19 cellular contexts compared by ENCODE assay signal in genomic region chr13:33132644-33133440, GRCh38.
DNase-seq lines count a peak whose midpoint lies in the region; TF ChIP-seq lines count a peak whose summit lies in the region.
"Had no signal": no experiment of that assay in that cellular context is flagged by ENCODE, and none has a peak within 500 bp of the region (broad histone marks: within the 10 kb centered on the region; RNA-seq: fewer than 3 reads in every experiment).

No MANE protein-coding gene starts in this region.

- TF ChIP-seq CTCF in AG10803 (conservative IDR thresholded peaks at IDR 0.05; ENCODE audit: low read length) = no peak
- no peak for TF ChIP-seq CTCF in esophagus muscularis mucosa (IDR thresholded peaks at IDR 0.05)
- TF ChIP-seq CTCF in osteocyte (IDR thresholded peaks at IDR 0.05) = no peak

- H3K27me3 Mint-ChIP-seq in activated T-helper 1 cell treated with anti-CD3 and anti-CD28 coated beads, Interleukin-12 subunit alpha, Interleukin-12 subunit beta, Interleukin-2, Interleukin-4 antibody, amounts not matched to agents 30 ng/mL and 10 ng/mL and 1 ng/mL, durations not matched to agents 14 hours and 24 hours and 36 hours (ENCODE audit: insufficient read depth) = no peaks in the 10 kb centered on the region
- H3K27me3 Mint-ChIP-seq in osteocyte (ENCODE audit: unreplicated experiment) = no peaks in the 10 kb centered on the region
- H3K27me3 Mint-ChIP-seq: activated CD4-positive, alpha-beta memory T cell treated with anti-CD3 and anti-CD28 coated beads for 36 hours had no signal

- peaks cover 34% of the 10 kb centered on the region for H3K9me3 Mint-ChIP-seq in activated T-helper 1 cell treated with anti-CD3 and anti-CD28 coated beads, Interleukin-12 subunit alpha, Interleukin-12 subunit beta, Interleukin-2, Interleukin-4 antibody, amounts not matched to agents 30 ng/mL and 10 ng/mL and 1 ng/mL, durations not matched to agents 14 hours and 24 hours and 36 hours
- no peaks in the 10 kb centered on the region for H3K9me3 Mint-ChIP-seq in osteocyte (ENCODE audit: unreplicated experiment)

- H3K36me3 ChIP-seq in esophagus muscularis mucosa = peaks cover 6 to 55% (median 38%) of the 10 kb centered on the region in 4 donors

- H3K4me1 ChIP-seq in esophagus muscularis mucosa = peaks cover 36 to 52% (median 38%) of the 10 kb centered on the region in 4 donors

- intact Hi-C loops in activated T-helper 1 cell treated with anti-CD3 and anti-CD28 coated beads, Interleukin-12 subunit alpha, Interleukin-12 subunit beta, Interleukin-2, Interleukin-4 antibody, amounts not matched to agents 30 ng/mL and 10 ng/mL and 1 ng/mL, durations not matched to agents 14 hours and 24 hours and 36 hours (cut with micrococcal nuclease) = loop anchor here (1.0 kb wide), 2 partner anchors 14 to 55 kb away; no protein-coding TSS in a partner anchor
- intact Hi-C loops in esophagus muscularis mucosa (cut with DNase I) = no loop called here

- H3K4me3 ChIP-seq in AG10803 (ENCODE audit: low read length) (no peak overlapping the region), esophagus muscularis mucosa (no peak overlapping the region)
- H3K4me3 ChIP-seq: hepatocyte had no signal

- H3K27ac ChIP-seq in esophagus muscularis mucosa (replicated peaks in 1 of 4) = peak overlapping the region; percentile 66 to 73 (median 71)
- H3K27ac ChIP-seq: hepatocyte, RWPE1 had no signal

- WGBS in esophagus muscularis mucosa = 31% methylated on average over 1 of the region's 1 CpG

- H3K36me3 Mint-ChIP-seq in activated T-helper 1 cell treated with anti-CD3 and anti-CD28 coated beads, Interleukin-12 subunit alpha, Interleukin-12 subunit beta, Interleukin-2, Interleukin-4 antibody, amounts not matched to agents 30 ng/mL and 10 ng/mL and 1 ng/mL, durations not matched to agents 14 hours and 24 hours and 36 hours (ENCODE audit: low read depth) = peaks cover 3% of the 10 kb centered on the region
- peaks cover 60% of the 10 kb centered on the region for H3K36me3 Mint-ChIP-seq in osteocyte (ENCODE audit: unreplicated experiment)
- H3K36me3 Mint-ChIP-seq: activated CD4-positive, alpha-beta memory T cell treated with anti-CD3 and anti-CD28 coated beads for 36 hours had no signal

- H3K27me3 ChIP-seq in esophagus muscularis mucosa = no peaks in the 10 kb centered on the region
- H3K27me3 ChIP-seq: hepatocyte had no signal

- peak overlapping the region; percentile 80 for H3K27ac Mint-ChIP-seq in activated T-helper 1 cell treated with anti-CD3 and anti-CD28 coated beads, Interleukin-12 subunit alpha, Interleukin-12 subunit beta, Interleukin-2, Interleukin-4 antibody, amounts not matched to agents 30 ng/mL and 10 ng/mL and 1 ng/mL, durations not matched to agents 14 hours and 24 hours and 36 hours
- peak overlapping the region; percentile 95 for H3K27ac Mint-ChIP-seq in osteocyte (ENCODE audit: unreplicated experiment)
- H3K27ac Mint-ChIP-seq: activated CD4-positive, alpha-beta memory T cell treated with anti-CD3 and anti-CD28 coated beads for 36 hours; stimulated activated naive CD8-positive, alpha-beta T cell treated with anti-CD3 and anti-CD28 coated beads, Interleukin-15, Interleukin-2, amounts not matched to agents 100 ng/mL and 50 ng/mL, for 24 hours had no signal

- no peak for TF ChIP-seq EP300 in esophagus muscularis mucosa (IDR thresholded peaks at IDR 0.05)

- peaks cover 8% of the 10 kb centered on the region for H3K4me1 Mint-ChIP-seq in activated T-helper 1 cell treated with anti-CD3 and anti-CD28 coated beads, Interleukin-12 subunit alpha, Interleukin-12 subunit beta, Interleukin-2, Interleukin-4 antibody, amounts not matched to agents 30 ng/mL and 10 ng/mL and 1 ng/mL, durations not matched to agents 14 hours and 24 hours and 36 hours (ENCODE audit: low read depth)
- H3K4me1 Mint-ChIP-seq in osteocyte (ENCODE audit: unreplicated experiment) = peaks cover 51% of the 10 kb centered on the region

- H3K4me3 Mint-ChIP-seq in activated T-helper 1 cell treated with anti-CD3 and anti-CD28 coated beads, Interleukin-12 subunit alpha, Interleukin-12 subunit beta, Interleukin-2, Interleukin-4 antibody, amounts not matched to agents 30 ng/mL and 10 ng/mL and 1 ng/mL, durations not matched to agents 14 hours and 24 hours and 36 hours = no peak overlapping the region
- no peak overlapping the region for H3K4me3 Mint-ChIP-seq in osteocyte (ENCODE audit: unreplicated experiment)
- H3K4me3 Mint-ChIP-seq: activated CD4-positive, alpha-beta memory T cell treated with anti-CD3 and anti-CD28 coated beads for 36 hours; activated T-cell treated with anti-CD3 and anti-CD28 coated beads, Interleukin-2, amount 50 U/mL, for 4 hours; stimulated activated naive CD8-positive, alpha-beta T cell treated with anti-CD3 and anti-CD28 coated beads, Interleukin-15, Interleukin-2, amounts not matched to agents 100 ng/mL and 50 ng/mL, for 24 hours had no signal

- no peaks in the 10 kb centered on the region for H3K9me3 ChIP-seq in esophagus muscularis mucosa

- TF ChIP-seq POLR2A in esophagus muscularis mucosa (IDR thresholded peaks at IDR 0.05; ENCODE audit: low read depth) = no peak

- DNase-seq in AG10803 (ENCODE audit: low read depth) (peak; percentile 42), esophagus muscularis mucosa (ENCODE audit: extremely low spot score) (no peak), osteocyte (ENCODE audit: extremely low spot score, unreplicated experiment) (no peak), KG1 (lab: John Stamatoyannopoulos, UW) (no peak), A172 (ENCODE audit: low spot score) (no peak), mesenteric fat pad (ENCODE audit: low spot score) (no peak), cerebellum (ENCODE audit: low spot score) (no peak)
- no peak for DNase-seq in activated T-helper 1 cell treated with anti-CD3 and anti-CD28 coated beads, Interleukin-12 subunit alpha, Interleukin-12 subunit beta, Interleukin-2, Interleukin-4 antibody, amounts not matched to agents 30 ng/mL and 10 ng/mL and 1 ng/mL, durations not matched to agents 14 hours and 24 hours and 36 hours (ENCODE audit: low spot score)
- DNase-seq: activated CD4-positive, alpha-beta memory T cell treated with anti-CD3 and anti-CD28 coated beads for 36 hours; activated T-cell treated with anti-CD3 and anti-CD28 coated beads, Interleukin-2, amount 50 U/mL, for 4 hours; dermis blood vessel endothelial cell; erythroblast; kidney glomerular epithelial cell; NCI-H1436; NK-92 treated with Interleukin-12 subunit alpha and Interleukin-12 subunit beta, amount 100 ng/mL, for 24 hours; retina had no signal
